Comparison of ENCODE assay signal across 9 cellular contexts in genomic region chr10:3887404-3887803, GRCh38.
DNase-seq lines count a peak whose midpoint lies in the region; ATAC-seq and TF ChIP-seq lines count a peak whose summit lies in the region.
"Had no signal": no experiment of that assay in that cellular context is flagged by ENCODE, and none has a peak within 500 bp of the region (broad histone marks: within the 10 kb centered on the region; RNA-seq: fewer than 3 reads in every experiment).

No MANE protein-coding gene starts in this region.

- H3K4me1 ChIP-seq in OCI-LY3 (ENCODE audit: low read length) (peaks cover 20% of the 10 kb centered on the region), esophagus muscularis mucosa (peaks cover 21 to 45% (median 38%) of the 10 kb centered on the region in 4 donors), gastrocnemius medialis (peaks cover 16 to 21% of the 10 kb centered on the region in 2 donors)

- intact Hi-C loops in esophagus muscularis mucosa (cut with DNase I): loop anchor here (1.0 kb wide), 1 partner anchor 102 kb away; the partner anchor contains the start of gene KLF6
- intact Hi-C loops in gastrocnemius medialis (cut with DNase I; ENCODE audit: low total_unique reads): loop anchor here (2.0 to 10.0 kb wide), 4 partner anchors 75 to 767 kb away; no protein-coding TSS in a partner anchor

- WGBS in esophagus muscularis mucosa: 89% methylated on average over 7 of the region's 7 CpGs

- no peak for TF ChIP-seq CTCF in OCI-LY3 (IDR thresholded peaks at IDR 0.05; ENCODE audit: low read depth, low read length)
- TF ChIP-seq CTCF in esophagus muscularis mucosa (IDR thresholded peaks at IDR 0.05): no peak
- TF ChIP-seq CTCF in gastrocnemius medialis (IDR thresholded peaks at IDR 0.05 in 4 of 5, conservative IDR thresholded peaks at IDR 0.05 in 1 of 5): no peak
- TF ChIP-seq CTCF in omental fat pad (IDR thresholded peaks at IDR 0.05): no peak

- H3K27me3 ChIP-seq in OCI-LY3 (ENCODE audit: low read depth, low read length) (no peaks in the 10 kb centered on the region), esophagus muscularis mucosa (no peaks in the 10 kb centered on the region), gastrocnemius medialis (no peaks in the 10 kb centered on the region)

- DNase-seq in esophagus muscularis mucosa (ENCODE audit: extremely low spot score) (no peak), gastrocnemius medialis (no peak), left lobe of liver (ENCODE audit: low spot score) (no peak), omental fat pad (ENCODE audit: low spot score) (no peak), NCI-H1436 (lab: John Stamatoyannopoulos, UW) (no peak)
- DNase-seq: SHP77 had no signal

- ATAC-seq in GM18511 (IDR thresholded peaks at IDR 0.05; ENCODE audit: unreplicated experiment): peak; percentile 5
- ATAC-seq in gastrocnemius medialis: no peak
- no peak for ATAC-seq in HG02763 (IDR thresholded peaks at IDR 0.05; ENCODE audit: unreplicated experiment)
- ATAC-seq in left lobe of liver: no peak
- no peak for ATAC-seq in omental fat pad (ENCODE audit: low FRiP score)

- peak overlapping the region; percentile 38 for H3K4me3 ChIP-seq in OCI-LY3 (ENCODE audit: low read length)
- peak overlapping the region; percentile 5 to 36 (median 19) for H3K4me3 ChIP-seq in esophagus muscularis mucosa
- peak overlapping the region in 1 of 4 donors; percentile 8 for H3K4me3 ChIP-seq in gastrocnemius medialis

- H4K20me1 ChIP-seq in OCI-LY3 (ENCODE audit: insufficient read depth, low read length): no peaks in the 10 kb centered on the region

- peak overlapping the region; percentile 39 for H2AFZ ChIP-seq in OCI-LY3 (ENCODE audit: low read depth, low read length)

- no peaks in the 10 kb centered on the region for H3K79me2 ChIP-seq in OCI-LY3 (ENCODE audit: low read length)

- H3K9ac ChIP-seq in OCI-LY3 (ENCODE audit: low read length): peak overlapping the region; percentile 45; the same call in 1 of the 2 replicates

- TF ChIP-seq EP300 in esophagus muscularis mucosa (IDR thresholded peaks at IDR 0.05): no peak

- no peak for TF ChIP-seq POLR2A in esophagus muscularis mucosa (IDR thresholded peaks at IDR 0.05; ENCODE audit: low read depth)
- TF ChIP-seq POLR2A in gastrocnemius medialis (IDR thresholded peaks at IDR 0.05): no peak

- peak overlapping the region; percentile 66 for H3K4me2 ChIP-seq in OCI-LY3 (ENCODE audit: low read length)

- no peaks in the 10 kb centered on the region for H3K9me3 ChIP-seq in OCI-LY3 (ENCODE audit: insufficient read depth, low read length)
- no peaks in the 10 kb centered on the region for H3K9me3 ChIP-seq in esophagus muscularis mucosa
- no peaks in the 10 kb centered on the region for H3K9me3 ChIP-seq in gastrocnemius medialis

- in situ Hi-C loops in gastrocnemius medialis (cut with MboI; ENCODE audit: low sequenced_read_pairs in 4 of 4): no loop called here

- H3K36me3 ChIP-seq in OCI-LY3 (replicated peaks; ENCODE audit: low read depth, low read length) (no peaks in the 10 kb centered on the region), esophagus muscularis mucosa (no peaks in the 10 kb centered on the region), gastrocnemius medialis (no peaks in the 10 kb centered on the region)

- H3K27ac ChIP-seq in OCI-LY3 (ENCODE audit: low read length): no peak overlapping the region
- peak overlapping the region; percentile 87 to 98 (median 92) for H3K27ac ChIP-seq in esophagus muscularis mucosa (replicated peaks in 1 of 4)
- H3K27ac ChIP-seq in gastrocnemius medialis: peak overlapping the region; percentile 72 to 82 (median 78)
